In the genomic region with DNA sequence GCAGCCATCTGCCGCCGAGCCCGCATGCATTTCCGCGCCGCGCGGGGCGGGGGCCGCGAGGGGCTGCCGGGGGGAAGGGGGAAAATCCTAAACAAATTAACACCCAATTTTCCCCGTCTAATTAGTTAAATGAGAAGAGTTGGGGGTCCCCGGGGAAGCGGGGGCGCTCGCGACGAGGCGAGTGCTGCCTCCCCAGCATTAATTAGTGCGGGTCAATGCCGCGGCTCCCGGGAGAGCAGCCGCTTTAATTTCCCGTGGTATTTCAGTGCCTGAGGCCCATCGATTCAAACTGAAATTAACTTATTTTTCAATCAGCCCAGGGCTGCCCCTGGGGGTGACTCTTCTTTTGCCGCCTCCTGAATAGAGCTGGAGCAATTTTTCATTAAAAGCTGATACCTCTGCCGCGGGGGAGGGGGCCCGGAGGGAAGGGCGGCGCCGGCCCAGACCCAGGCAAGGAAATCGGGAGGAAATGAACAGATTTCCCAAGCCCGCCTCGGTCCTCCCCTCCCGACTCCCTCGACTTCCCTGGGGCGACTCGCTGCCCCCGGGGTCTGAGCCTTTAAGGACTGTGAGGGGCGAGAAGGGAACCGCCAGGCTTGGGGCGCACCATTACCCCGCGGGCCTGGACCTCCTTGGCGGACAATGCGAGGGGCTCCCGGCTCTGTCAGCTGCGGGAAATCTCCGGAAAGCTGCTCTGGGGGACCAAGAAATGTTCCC, we compare ENCODE assay signal across 9 cellular contexts. TPM values are rescaled to one million over a fixed set of nuclear protein-coding genes. Genes with fewer than 3 reads are reported as not detected.
DNase-seq lines count a peak whose midpoint lies in the region; ATAC-seq and TF ChIP-seq lines count a peak whose summit lies in the region.
"Had no signal": no experiment of that assay in that cellular context is flagged by ENCODE, and none has a peak within 500 bp of the region (broad histone marks: within the 10 kb centered on the region; RNA-seq: fewer than 3 reads in every experiment).

No MANE protein-coding gene starts in this region.

- no peak for TF ChIP-seq CTCF in WI38 (IDR thresholded peaks at IDR 0.05; ENCODE audit: low read depth, low read length)

- no peaks in the 10 kb centered on the region for H3K36me3 ChIP-seq in H7 (replicated peaks; ENCODE audit: control insufficient read depth, insufficient read depth, low read length)

- ATAC-seq in left ventricle myocardium superior (peak; percentile 13), HG03521 (IDR thresholded peaks at IDR 0.05; ENCODE audit: unreplicated experiment) (no peak)

- DNase-seq in H7 (peak; percentile 83), left ventricle myocardium superior (peak; percentile 32), skeletal muscle cell (ENCODE audit: low read depth) (no peak), NCI-H2081 treated with DMSO at 0.1 percent for 48 hours (lab: John Stamatoyannopoulos, UW) (no peak), NCI-H748 (lab: John Stamatoyannopoulos, UW; ENCODE audit: unreplicated experiment) (no peak)
- DNase-seq in stimulated activated CD4-positive, alpha-beta T cell treated with anti-CD3 and anti-CD28 coated beads, Interleukin-4, amount 100 ng/mL, for 24 hours, result no peak

- intact Hi-C loops in left ventricle myocardium superior (cut with micrococcal nuclease), result no loop called here

- peak overlapping the region; percentile 53 for H3K4me3 ChIP-seq in H7 (ENCODE audit: insufficient read depth, low read depth, low read length)
- H3K4me3 ChIP-seq in WI38 (ENCODE audit: low read depth, low read length), result peak overlapping the region; percentile 53
- H3K4me3 ChIP-seq in skeletal muscle cell (ENCODE audit: low read depth, low read length), result peak overlapping the region; percentile 62

- peaks cover 26% of the 10 kb centered on the region for H3K27me3 ChIP-seq in H7 (ENCODE audit: control insufficient read depth, insufficient read depth, low read length)

RNA-seq across cellular contexts. Expression of a gene that starts 18.9 kb away (rescaled TPM):
- total RNA-seq in H7 (2014; rRNA removed; shearing (Covaris generic)), result not detected in 2 replicates
- not detected for total RNA-seq in left ventricle myocardium superior
- total RNA-seq: glomerular endothelial cell had no signal

RNA-seq across cellular contexts. Expression of a gene that starts 44.6 kb away (rescaled TPM):
- 57.4 and 68.6 TPM in 2 replicates for total RNA-seq in H7 (2014; rRNA removed; shearing (Covaris generic))
- 25.2 TPM for total RNA-seq in left ventricle myocardium superior

Comparison
In these comparisons a context has a peak if more than half of its experiments do, and no peak if none do; other contexts are left out.
1. DNase-seq: peak in H7 (single experiment) and left ventricle myocardium superior (single experiment); none in skeletal muscle cell (single experiment), stimulated activated CD4-positive, alpha-beta T cell treated with anti-CD3 and anti-CD28 coated beads, Interleukin-4, amount 100 ng/mL, for 24 hours (single experiment), NCI-H2081 treated with DMSO at 0.1 percent for 48 hours (single experiment) and NCI-H748 (single experiment).
2. Peak in every context shown above with its lines, with median percentiles within 50 percentile points of each other: H3K4me3 ChIP-seq.